Comparison of ENCODE assay signal across 33 cellular contexts in the genomic region with DNA sequence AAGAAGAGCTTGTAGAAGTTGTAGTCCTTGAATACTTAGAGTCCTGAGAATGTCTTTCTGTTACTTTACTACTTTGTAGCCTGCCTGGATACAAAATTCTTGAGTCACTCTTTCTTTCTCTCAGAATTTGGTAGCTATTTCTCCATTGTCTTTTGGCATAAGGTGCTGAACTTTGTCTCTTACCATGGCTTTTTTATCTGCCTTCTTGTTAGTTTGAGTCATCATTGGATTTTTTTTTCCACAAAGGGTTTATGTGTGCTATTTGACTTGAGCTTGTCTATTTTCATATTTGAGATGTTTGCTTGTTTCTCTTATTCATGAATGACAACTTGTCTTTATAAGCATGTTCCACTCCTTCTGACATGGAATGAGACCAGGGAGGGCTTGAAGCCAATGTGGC.
"Had no signal": no experiment of that assay in that cellular context is flagged by ENCODE, and none has a peak within 500 bp of the region (broad histone marks: within the 10 kb centered on the region; RNA-seq: fewer than 3 reads in every experiment).

No MANE protein-coding gene starts in this region.

- H3K36me3 Mint-ChIP-seq: activated naive CD4-positive, alpha-beta T cell treated with anti-CD3 and anti-CD28 coated beads, Interleukin-2, amount 10 ng/mL, durations not matched to agents 7 days and 5 days; activated naive CD8-positive, alpha-beta T cell treated with anti-CD3 and anti-CD28 coated beads for 36 hours; T-cell had no signal

- H3K4me1 ChIP-seq: adrenal gland, breast epithelium had no signal

- H3K9me3 ChIP-seq: adrenal gland, breast epithelium had no signal

- H3K9me3 Mint-ChIP-seq: activated naive CD4-positive, alpha-beta T cell treated with anti-CD3 and anti-CD28 coated beads, Interleukin-2, amount 10 ng/mL, durations not matched to agents 7 days and 5 days; activated naive CD8-positive, alpha-beta T cell treated with anti-CD3 and anti-CD28 coated beads for 36 hours; activated T-helper 2 cell treated with anti-CD3 and anti-CD28 coated beads, Interferon-gamma antibody, Interleukin-2, Interleukin-4, amounts not matched to agents 10 μg/mL and 5 μg/mL and 100 μg/mL, durations not matched to agents 14 hours and 24 hours and 36 hours had no signal

- H3K4me1 Mint-ChIP-seq: activated naive CD4-positive, alpha-beta T cell treated with anti-CD3 and anti-CD28 coated beads, Interleukin-2, amount 10 ng/mL, durations not matched to agents 7 days and 5 days; activated naive CD8-positive, alpha-beta T cell treated with anti-CD3 and anti-CD28 coated beads for 36 hours; T-cell had no signal

- H3K27me3 ChIP-seq: adrenal gland, breast epithelium, MG63 had no signal

- DNase-seq: activated CD4-positive, alpha-beta T cell treated with anti-CD3 and anti-CD28 coated beads for 4 hours; activated CD8-positive, alpha-beta memory T cell treated with anti-CD3 and anti-CD28 coated beads, Interleukin-2, amount 50 U/mL, for 4 hours; activated CD8-positive, alpha-beta T cell treated with anti-CD3 and anti-CD28 coated beads for 36 hours; activated gamma-delta T cell treated with Interleukin-2 at 50 U/mL for 16 hours; activated naive CD4-positive, alpha-beta T cell treated with anti-CD3 and anti-CD28 coated beads, Interleukin-2, amount 10 ng/mL, durations not matched to agents 7 days and 5 days; activated naive CD8-positive, alpha-beta T cell treated with anti-CD3 and anti-CD28 coated beads for 36 hours; activated T-cell treated with anti-CD3 and anti-CD28 coated beads, Interleukin-2, amount 50 U/mL, for 72 hours; adrenal gland; aorta; central memory CD4-positive, alpha-beta T cell; MG63; MV-4-11; NCI-H1092 treated with DMSO at 0.1 percent for 48 hours; NCI-H1417 treated with DMSO at 0.1 percent for 48 hours; NCI-H1694; NCI-H2029; NCI-H2107; NCI-H2171 treated with DMSO at 0.1 percent for 48 hours; NCI-H345; NCI-H510A; NCI-H526 treated with DMSO at 0.1 percent for 48 hours; NCI-H82; RPMI8226; T-cell; T-helper 2 cell; T1000; WERI-Rb-1 had no signal

- H3K27ac Mint-ChIP-seq: activated CD8-positive, alpha-beta T cell treated with anti-CD3 and anti-CD28 coated beads for 36 hours; activated naive CD4-positive, alpha-beta T cell treated with anti-CD3 and anti-CD28 coated beads, Interleukin-2, amount 10 ng/mL, durations not matched to agents 7 days and 5 days; activated naive CD8-positive, alpha-beta T cell treated with anti-CD3 and anti-CD28 coated beads for 36 hours; activated T-cell treated with anti-CD3 and anti-CD28 coated beads, Interleukin-2, amount 50 U/mL, for 72 hours; activated T-helper 2 cell treated with anti-CD3 and anti-CD28 coated beads, Interferon-gamma antibody, Interleukin-2, Interleukin-4, amounts not matched to agents 10 μg/mL and 5 μg/mL and 100 μg/mL, durations not matched to agents 14 hours and 24 hours and 36 hours; T-cell had no signal

- H3K4me3 ChIP-seq: adrenal gland, breast epithelium, MG63, SK-N-MC had no signal

- H3K36me3 ChIP-seq: adrenal gland, breast epithelium, MG63, WERI-Rb-1 had no signal

- ATAC-seq: activated CD4-positive, CD25-positive, alpha-beta regulatory T cell treated with anti-CD3 and anti-CD28 coated beads, Interleukin-2, amount 50 U/mL, for 24 hours; activated CD8-positive, alpha-beta T cell treated with anti-CD3 and anti-CD28 coated beads for 36 hours; activated T-cell treated with anti-CD3 and anti-CD28 coated beads, Interleukin-2, amount 50 U/mL, for 72 hours; Panc1; Right ventricle myocardium inferior; T-cell had no signal

- H3K27ac ChIP-seq: adrenal gland, breast epithelium, SK-N-MC, WERI-Rb-1 had no signal

- H3K4me3 Mint-ChIP-seq: activated CD8-positive, alpha-beta T cell treated with anti-CD3 and anti-CD28 coated beads for 36 hours; activated naive CD4-positive, alpha-beta T cell treated with anti-CD3 and anti-CD28 coated beads, Interleukin-2, amount 10 ng/mL, durations not matched to agents 7 days and 5 days; activated naive CD8-positive, alpha-beta T cell treated with anti-CD3 and anti-CD28 coated beads for 36 hours; activated T-cell treated with anti-CD3 and anti-CD28 coated beads, Interleukin-2, amount 50 U/mL, for 72 hours; T-cell had no signal
